Comparison of ENCODE assay signal across 16 cellular contexts in genomic region chr9:103902263-103902662, GRCh38.
DNase-seq lines count a peak whose midpoint lies in the region; ATAC-seq and TF ChIP-seq lines count a peak whose summit lies in the region.
"Had no signal": no experiment of that assay in that cellular context is flagged by ENCODE, and none has a peak within 500 bp of the region (broad histone marks: within the 10 kb centered on the region; RNA-seq: fewer than 3 reads in every experiment).

No MANE protein-coding gene starts in this region.

- no peak overlapping the region for H2AFZ ChIP-seq in MM.1S (ENCODE audit: low read length)

- H3F3A ChIP-seq in MM.1S (ENCODE audit: insufficient read depth, low read length): no peaks in the 10 kb centered on the region

- no peaks in the 10 kb centered on the region for H3K79me2 ChIP-seq in MM.1S (ENCODE audit: low read length)

- no peak overlapping the region for H3K4me3 ChIP-seq in MM.1S (ENCODE audit: low read length)

- no peaks in the 10 kb centered on the region for H3K4me1 ChIP-seq in MM.1S (ENCODE audit: low read length)

- H3K9me2 ChIP-seq in MM.1S (replicated peaks; ENCODE audit: insufficient read depth, low read length): no peaks in the 10 kb centered on the region

- no peak overlapping the region for H3K4me2 ChIP-seq in MM.1S (ENCODE audit: low read depth, low read length)

- H4K20me1 ChIP-seq in MM.1S (ENCODE audit: insufficient read depth, low read length): no peaks in the 10 kb centered on the region

- DNase-seq in MM.1S: peak; percentile 49
- no peak for DNase-seq in T-helper 9 cell
- no peak for DNase-seq in activated CD4-positive, CD25-positive, alpha-beta regulatory T cell treated with anti-CD3 and anti-CD28 coated beads, Interleukin-2, amount 50 U/mL, for 72 hours
- DNase-seq in DMS153 treated with DMSO at 0.1 percent for 48 hours (lab: John Stamatoyannopoulos, UW; ENCODE audit: unreplicated experiment): no peak
- DNase-seq: C1 segment of cervical spinal cord; DMS 273 treated with DMSO at 0.1 percent for 48 hours; H9; NCI-H1417; NCI-H1930; NCI-H69; NK-92 treated with Interleukin-12 subunit alpha and Interleukin-12 subunit beta, amount 100 ng/mL, for 24 hours; RPMI8226; T-helper 2 cell had no signal

- H3K9ac ChIP-seq in MM.1S (ENCODE audit: low read length): no peak overlapping the region

- H3K36me3 ChIP-seq in MM.1S (replicated peaks; ENCODE audit: insufficient read depth, low read length): no peaks in the 10 kb centered on the region

- H3K27me3 ChIP-seq in MM.1S (replicated peaks; ENCODE audit: insufficient read depth, low read length): no peaks in the 10 kb centered on the region

- no peak overlapping the region for H3K27ac ChIP-seq in MM.1S (ENCODE audit: low read length)

- no peaks in the 10 kb centered on the region for H3K9me3 ChIP-seq in MM.1S (replicated peaks; ENCODE audit: insufficient read depth, low read length)

- peak; percentile 65 for ATAC-seq in GM18511 (IDR thresholded peaks at IDR 0.05; ENCODE audit: unreplicated experiment)
- peak; percentile 69 for ATAC-seq in GM19351 (IDR thresholded peaks at IDR 0.05; ENCODE audit: unreplicated experiment)
- ATAC-seq in HG02870 (IDR thresholded peaks at IDR 0.05; ENCODE audit: unreplicated experiment): peak; percentile 65

- TF ChIP-seq CTCF in MM.1S (IDR thresholded peaks at IDR 0.05; ENCODE audit: low read length): no peak
